ENCODE assay signal across 22 cellular contexts in the genomic region with DNA sequence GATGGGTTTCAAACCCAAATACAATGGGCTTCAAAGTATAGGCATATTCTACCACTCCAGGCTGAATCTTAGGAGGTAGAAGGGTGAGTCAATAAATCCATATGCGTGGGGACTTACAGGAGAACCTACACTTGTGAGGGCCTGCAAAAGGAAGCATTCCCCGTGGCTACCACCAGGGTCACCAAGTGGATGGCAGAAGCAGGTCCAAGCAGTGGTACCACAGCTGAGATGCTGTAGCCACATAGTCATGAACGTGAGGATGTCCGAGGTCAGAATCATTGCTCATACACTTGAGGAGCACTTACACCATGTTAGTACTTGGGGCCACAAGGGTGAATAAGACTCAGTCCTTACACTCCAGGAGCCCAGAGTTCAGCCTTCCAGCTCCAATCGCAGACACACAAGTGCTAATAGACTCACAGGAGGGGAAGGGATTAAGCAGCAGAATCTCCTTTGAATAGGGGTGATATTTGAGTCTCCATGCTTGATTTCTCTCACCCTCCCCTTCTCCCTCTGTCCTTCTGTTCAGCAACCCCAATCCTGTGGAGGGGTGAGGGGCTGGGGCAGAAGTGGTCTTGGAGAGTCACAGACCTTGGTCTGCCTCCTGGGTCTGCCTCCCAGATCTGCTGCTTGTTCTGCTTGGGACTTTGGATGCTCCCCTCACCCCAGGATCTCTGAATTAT. TPM values are rescaled to one million over a fixed set of nuclear protein-coding genes. Genes with fewer than 3 reads are reported as not detected.
DNase-seq lines count a peak whose midpoint lies in the region; ATAC-seq, FAIRE-seq and TF ChIP-seq lines count a peak whose summit lies in the region.
"Had no signal": no experiment of that assay in that cellular context is flagged by ENCODE, and none has a peak within 500 bp of the region (broad histone marks: within the 10 kb centered on the region; RNA-seq: fewer than 3 reads in every experiment).

No MANE protein-coding gene starts in this region.

- in situ Hi-C loops in HepG2 (cut with HindIII; ENCODE audit: extremely low pct_ligation_motif_present, low pct_unique_long_range_greater_than_20kb): no loop called here

- 0% methylated on average over 1 of the region's 5 CpGs for WGBS in HepG2 (ENCODE audit: low lambda C conversion rate)
- WGBS in right lobe of liver (ENCODE audit: insufficient coverage, low coverage, low lambda C conversion rate, missing lambda C conversion rate): 37% methylated on average over 3 of the region's 5 CpGs

- TF ChIP-seq CTCF in HepG2 (CRISPR knock-in tag; IDR thresholded peaks at IDR 0.05) (no peak), right lobe of liver (IDR thresholded peaks at IDR 0.05) (no peak), type B pancreatic cell (conservative IDR thresholded peaks at IDR 0.05) (peak; percentile 27)

- TF ChIP-seq RAD21 in HepG2 (CRISPR knock-in tag; IDR thresholded peaks at IDR 0.05): no peak

- H3K36me3 Mint-ChIP-seq in type B pancreatic cell: no peaks in the 10 kb centered on the region
- H3K36me3 Mint-ChIP-seq: brain; CD4-positive, CD25-positive, alpha-beta regulatory T cell had no signal

- no peak overlapping the region for H3K4me2 ChIP-seq in HepG2 (ENCODE audit: low read depth, low read length)

- H3K27me3 ChIP-seq in HepG2 (ENCODE audit: control insufficient read depth in 1 of 2, insufficient read depth in 2 of 2, low read length in 2 of 2) (no peaks in the 10 kb centered on the region), right lobe of liver (no peaks in the 10 kb centered on the region)
- H3K27me3 ChIP-seq: colonic mucosa had no signal

- CTCF ChIA-PET in HepG2 (lab: Yijun Ruan, JAX; ENCODE audit: low intra/inter-chr PET ratio, low total read pairs): no interaction called here

- H3K4me3 ChIP-seq in HepG2 (replicated peaks in 1 of 3; ENCODE audit: insufficient read depth in 1 of 3, low read depth in 2 of 3, low read length in 3 of 3) (no peak overlapping the region), right lobe of liver (no peak overlapping the region)
- H3K4me3 ChIP-seq: colonic mucosa had no signal

- no TSS peak for BruUV-seq in HepG2 (replicated peaks; lab: Mats Ljungman, UMichigan)

- no peaks in the 10 kb centered on the region for H3K9me3 Mint-ChIP-seq in type B pancreatic cell
- H3K9me3 Mint-ChIP-seq: activated T-helper 2 cell treated with anti-CD3 and anti-CD28 coated beads, Interferon-gamma antibody, Interleukin-2, Interleukin-4, amounts not matched to agents 10 μg/mL and 5 μg/mL and 100 μg/mL, durations not matched to agents 14 hours and 24 hours and 36 hours had no signal

- no peaks in the 10 kb centered on the region for H3K4me1 Mint-ChIP-seq in type B pancreatic cell (ENCODE audit: unreplicated experiment)
- H3K4me1 Mint-ChIP-seq: brain; CD4-positive, CD25-positive, alpha-beta regulatory T cell; IgD-negative memory B cell had no signal

- H3K9me3 ChIP-seq in HepG2 (ENCODE audit: low read length) (no peaks in the 10 kb centered on the region), right lobe of liver (no peaks in the 10 kb centered on the region)
- H3K9me3 ChIP-seq: colonic mucosa had no signal

- intact Hi-C loops in HepG2 (cut with micrococcal nuclease; ENCODE audit: unreplicated experiment): no loop called here
- intact Hi-C loops in right lobe of liver (cut with DNase I): no loop called here

- H3K4me1 ChIP-seq in HepG2 (ENCODE audit: insufficient read depth, low read length) (no peaks in the 10 kb centered on the region), right lobe of liver (no peaks in the 10 kb centered on the region)
- H3K4me1 ChIP-seq: colonic mucosa had no signal

- DNase-seq in HepG2 (ENCODE audit: low spot score) (no peak), right lobe of liver (no peak), SK-N-DZ (ENCODE audit: low spot score) (peak; percentile 54), iPS DF 19.7 (ENCODE audit: low read depth, low spot score) (peak; percentile 9), type B pancreatic cell (ENCODE audit: extremely low spot score, unreplicated experiment) (no peak), NCI-H748 treated with DMSO at 0.1 percent for 48 hours (lab: John Stamatoyannopoulos, UW) (no peak), NCI-H1417 (lab: John Stamatoyannopoulos, UW) (no peak)
- DNase-seq in activated CD4-positive, alpha-beta T cell treated with anti-CD3 and anti-CD28 coated beads, Interleukin-2, amount 50 U/mL, for 1 hour: no peak
- DNase-seq: ACHN; CD4-positive, CD25-positive, alpha-beta regulatory T cell; colonic mucosa; DMS153; NCI-H2029; Right ventricle myocardium superior; T-helper 2 cell had no signal

- H3K36me3 ChIP-seq in HepG2 (replicated peaks in 1 of 2; ENCODE audit: control insufficient read depth in 1 of 2, insufficient read depth in 2 of 2, low read length in 2 of 2) (no peaks in the 10 kb centered on the region), right lobe of liver (no peaks in the 10 kb centered on the region)
- H3K36me3 ChIP-seq: colonic mucosa had no signal

- TF ChIP-seq EP300 in HepG2 (IDR thresholded peaks at IDR 0.05; ENCODE audit: low read depth in 2 of 2, low read length in 2 of 2): no peak
- no peak for TF ChIP-seq EP300 in HepG2 (CRISPR knock-in tag; IDR thresholded peaks at IDR 0.05; ENCODE audit: borderline replicate concordance)

- no peak overlapping the region for H3K9ac ChIP-seq in HepG2 (ENCODE audit: insufficient read depth, low read depth, low read length)

- peak; percentile 56; the same call in 2 of the 3 replicates for ATAC-seq in HepG2
- ATAC-seq in right lobe of liver: no peak
- ATAC-seq: activated CD4-positive, CD25-positive, alpha-beta regulatory T cell treated with anti-CD3 and anti-CD28 coated beads, Interleukin-2, amount 50 U/mL, for 24 hours; left lobe of liver had no signal

- H3K27ac ChIP-seq in HepG2 (ENCODE audit: extremely low read length, insufficient read depth, low read length) (no peak overlapping the region), right lobe of liver (no peak overlapping the region)
- H3K27ac ChIP-seq: colonic mucosa had no signal

- H2AFZ ChIP-seq in HepG2 (ENCODE audit: low read length): no peak overlapping the region

- TF ChIP-seq POLR2A in HepG2 (IDR thresholded peaks at IDR 0.05; ENCODE audit: insufficient read depth in 1 of 2, low read depth in 2 of 2, low read length in 2 of 2) (no peak), right lobe of liver (IDR thresholded peaks at IDR 0.05) (no peak)

- H3K4me3 Mint-ChIP-seq in type B pancreatic cell: no peak overlapping the region
- H3K4me3 Mint-ChIP-seq: brain; CD4-positive, CD25-positive, alpha-beta regulatory T cell; IgD-negative memory B cell had no signal

- H4K20me1 ChIP-seq in HepG2 (ENCODE audit: insufficient read depth, low read length): no peaks in the 10 kb centered on the region

- H3K27ac Mint-ChIP-seq in type B pancreatic cell: no peak overlapping the region
- H3K27ac Mint-ChIP-seq: activated T-helper 2 cell treated with anti-CD3 and anti-CD28 coated beads, Interferon-gamma antibody, Interleukin-2, Interleukin-4, amounts not matched to agents 10 μg/mL and 5 μg/mL and 100 μg/mL, durations not matched to agents 14 hours and 24 hours and 36 hours; CD4-positive, CD25-positive, alpha-beta regulatory T cell; IgD-negative memory B cell had no signal

- H3K79me2 ChIP-seq in HepG2 (ENCODE audit: insufficient read depth, low read length): no peaks in the 10 kb centered on the region

- no peak for FAIRE-seq in HepG2 (lab: Jason Lieb, UNC)
- FAIRE-seq: endometrium had no signal

- H3K27me3 Mint-ChIP-seq in type B pancreatic cell: peaks cover 51% of the 10 kb centered on the region

- POLR2A ChIA-PET in HepG2 (lab: Yijun Ruan, JAX): no interaction called here

TF ChIP-seq in HepG2, 621 proteins besides CTCF, POLR2A, EP300 and RAD21:
- no peak for TF ChIP-seq ZNF547 (CRISPR knock-in tag; IDR thresholded peaks at IDR 0.05)
- no peak for TF ChIP-seq PCBP2 (optimal IDR thresholded peaks at IDR 0.05; ENCODE audit: low read depth, low read length, poor library complexity, severe bottlenecking)
- TF ChIP-seq SMAD1 (CRISPR knock-in tag; IDR thresholded peaks at IDR 0.05; ENCODE audit: borderline replicate concordance, low read depth): no peak
- TF ChIP-seq CEBPB (IDR thresholded peaks at IDR 0.05; ENCODE audit: borderline replicate concordance, low read depth, low read length): no peak
- TF ChIP-seq ZBTB3 (CRISPR knock-in tag; IDR thresholded peaks at IDR 0.05; ENCODE audit: borderline replicate concordance, low read depth): no peak
- TF ChIP-seq PHF21A (CRISPR knock-in tag; IDR thresholded peaks at IDR 0.05): no peak
TF ChIP-seq in HepG2: peak in this region for 0.

RNA-seq across cellular contexts. Expression of gene ASIC2, which starts 42.5 kb away (rescaled TPM):
- total RNA-seq in HepG2 (2016; rRNA removed; fragmentation: Illumina TruSeq; extraction: Trizol) (not detected in 2 replicates), right lobe of liver (under 1 TPM in 3 of 6 experiments, not detected in 3; 0.11 to 0.31 (median 0.12) TPM), type B pancreatic cell (ENCODE audit: low replicate concordance) (2.2 and 3.4 TPM in 2 replicates)
- total RNA-seq in HepG2 (2016; cell fraction: cytosol; rRNA removed; fragmentation: Illumina TruSeq; extraction: Trizol; ENCODE audit: low read depth): not detected in 2 replicates
- total RNA-seq in HepG2 (2016; cell fraction: insoluble cytoplasmic fraction; rRNA removed; fragmentation: Illumina TruSeq; extraction: Trizol): not detected in 2 replicates
- not detected in 2 replicates for total RNA-seq in HepG2 (2016; cell fraction: membrane; rRNA removed; fragmentation: Illumina TruSeq; extraction: Trizol)
- not detected in 2 replicates for total RNA-seq in HepG2 (2016; cell fraction: nucleus; rRNA removed; fragmentation: Illumina TruSeq; extraction: Trizol)
- not detected in 2 replicates for polyA plus RNA-seq in HepG2 (2011; rRNA removed)
- not detected in 2 replicates for polyA plus RNA-seq in HepG2 (2011; cell fraction: cytosol; rRNA removed)
- polyA plus RNA-seq in HepG2 (2011; cell fraction: nucleus; rRNA removed): not detected in 2 replicates
- not detected in 2 replicates for polyA plus RNA-seq in HepG2 (2012)
- polyA plus RNA-seq in HepG2 (2016; cell fraction: cytosol; fragmentation: Illumina TruSeq; extraction: Trizol; ENCODE audit: low read depth): not detected in 2 replicates
- polyA plus RNA-seq in HepG2 (2016; cell fraction: insoluble cytoplasmic fraction; fragmentation: Illumina TruSeq; extraction: Trizol; ENCODE audit: low read depth): not detected in 2 replicates
- not detected in 2 replicates for polyA plus RNA-seq in HepG2 (2016; cell fraction: membrane; fragmentation: Illumina TruSeq; extraction: Trizol; ENCODE audit: low read depth)
- polyA plus RNA-seq in HepG2 (2016; cell fraction: nucleus; fragmentation: Illumina TruSeq; extraction: Trizol; ENCODE audit: insufficient read depth, low read depth): not detected in 2 replicates
- polyA minus RNA-seq in HepG2 (2011; rRNA and poly(A)+ RNA removed; ENCODE audit: low replicate concordance): 0.26 TPM in 1 of 2 replicates, not detected in the other
- polyA minus RNA-seq in HepG2 (2011; cell fraction: cytosol; rRNA and poly(A)+ RNA removed): not detected in 2 replicates
- not detected in 2 replicates for polyA minus RNA-seq in HepG2 (2011; cell fraction: nucleus; rRNA and poly(A)+ RNA removed)
- polyA plus RNA-seq in SK-N-DZ (2014; cell fraction: cytosol; rRNA removed): 8.2 and 11.6 TPM in 2 replicates
- polyA plus RNA-seq in SK-N-DZ (2014; cell fraction: nucleus; rRNA removed): 3.3 and 4.0 TPM in 2 replicates
- total RNA-seq: activated T-helper 2 cell treated with anti-CD3 and anti-CD28 coated beads, Interferon-gamma antibody, Interleukin-2, Interleukin-4, amounts not matched to agents 10 μg/mL and 5 μg/mL and 100 μg/mL, durations not matched to agents 14 hours and 24 hours and 36 hours; CD4-positive, CD25-positive, alpha-beta regulatory T cell; left lobe of liver; NCI-H460; Right ventricle myocardium superior had no signal
- polyA plus RNA-seq: CD4-positive, CD25-positive, alpha-beta regulatory T cell; IgD-negative memory B cell had no signal

Comparison
In these comparisons a context has a peak if more than half of its experiments do, and no peak if none do; other contexts are left out.
1. DNase-seq: peak in SK-N-DZ (single experiment) and iPS DF 19.7 (single experiment); none in HepG2 (single experiment), right lobe of liver (0 of 3), type B pancreatic cell (single experiment), NCI-H748 treated with DMSO at 0.1 percent for 48 hours (single experiment), activated CD4-positive, alpha-beta T cell treated with anti-CD3 and anti-CD28 coated beads, Interleukin-2, amount 50 U/mL, for 1 hour (single experiment) and NCI-H1417 (0 of 3).